Comparison of ENCODE assay signal across 13 cellular contexts in genomic region chr21:42406201-42406601, GRCh38. TPM values are rescaled to one million over a fixed set of nuclear protein-coding genes. Genes with fewer than 3 reads are reported as not detected.
DNase-seq lines count a peak whose midpoint lies in the region; ATAC-seq and TF ChIP-seq lines count a peak whose summit lies in the region.
"Had no signal": no experiment of that assay in that cellular context is flagged by ENCODE, and none has a peak within 500 bp of the region (broad histone marks: within the 10 kb centered on the region; RNA-seq: fewer than 3 reads in every experiment).

No MANE protein-coding gene starts in this region.

- H3K9me3 Mint-ChIP-seq in stimulated activated naive CD8-positive, alpha-beta T cell treated with anti-CD3 and anti-CD28 coated beads, Interleukin-15, amount 100 ng/mL, for 72 hours, result peaks cover 9 to 11% of the 10 kb centered on the region in 2 donors
- H3K9me3 Mint-ChIP-seq in GM23338 (peaks cover 5% of the 10 kb centered on the region; the same call in 1 of the 3 replicates), progenitor cell of endocrine pancreas (ENCODE audit: low read depth) (no peaks in the 10 kb centered on the region)

- peak overlapping the region; percentile 79 to 93 for H3K27ac Mint-ChIP-seq in stimulated activated naive CD8-positive, alpha-beta T cell treated with anti-CD3 and anti-CD28 coated beads, Interleukin-15, amount 100 ng/mL, for 72 hours
- H3K27ac Mint-ChIP-seq in GM23338 (no peak overlapping the region), progenitor cell of endocrine pancreas (no peak overlapping the region)

- no peaks in the 10 kb centered on the region for H3F3A ChIP-seq in GM23338 (replicated peaks; ENCODE audit: low read depth)

- TF ChIP-seq CTCF in GM23338 (conservative IDR thresholded peaks at IDR 0.05; ENCODE audit: low read depth in 2 of 2) (no peak), progenitor cell of endocrine pancreas (IDR thresholded peaks at IDR 0.05; ENCODE audit: unreplicated experiment) (no peak)

- peak overlapping the region; percentile 86 for H3K27ac ChIP-seq in effector memory CD4-positive, alpha-beta T cell (ENCODE audit: insufficient read depth, low read length, poor library complexity, severe bottlenecking)
- H3K27ac ChIP-seq in GM23338 (ENCODE audit: low read depth), result no peak overlapping the region

- peak; percentile 79 for ATAC-seq in stimulated activated naive CD8-positive, alpha-beta T cell treated with anti-CD3 and anti-CD28 coated beads, Interleukin-15, amount 100 ng/mL, for 72 hours
- ATAC-seq in GM23338, result no peak
- ATAC-seq: heart right ventricle had no signal

- peak; percentile 10 to 20 for DNase-seq in NOMO-1 (lab: John Stamatoyannopoulos, UW; ENCODE audit: unreplicated experiment in 2 of 2)
- DNase-seq in NOMO-1 treated with dmso at 0.1 percent for 144 hours (lab: John Stamatoyannopoulos, UW; ENCODE audit: unreplicated experiment), result no peak
- peak; percentile 86 for DNase-seq in activated CD8-positive, alpha-beta memory T cell treated with anti-CD3 and anti-CD28 coated beads for 24 hours
- no peak for DNase-seq in effector memory CD4-positive, alpha-beta T cell
- DNase-seq in stimulated activated naive CD8-positive, alpha-beta T cell treated with anti-CD3 and anti-CD28 coated beads, Interleukin-15, amount 100 ng/mL, for 72 hours, result peak in 1 of 2 donors; percentile 60
- no peak for DNase-seq in GM23338 (ENCODE audit: low spot score)
- DNase-seq in HT-29 (ENCODE audit: low spot score), result no peak
- no peak for DNase-seq in progenitor cell of endocrine pancreas (ENCODE audit: low spot score, unreplicated experiment)
- DNase-seq: DMS153, heart right ventricle, NCI-H1105 had no signal

- H3K4me1 Mint-ChIP-seq in stimulated activated naive CD8-positive, alpha-beta T cell treated with anti-CD3 and anti-CD28 coated beads, Interleukin-15, amount 100 ng/mL, for 72 hours, result peaks cover 60% of the 10 kb centered on the region
- peaks cover 7% of the 10 kb centered on the region; the same call in 2 of the 3 replicates for H3K4me1 Mint-ChIP-seq in GM23338
- H3K4me1 Mint-ChIP-seq in progenitor cell of endocrine pancreas (ENCODE audit: low read depth), result peaks cover 12% of the 10 kb centered on the region

- no peaks in the 10 kb centered on the region for H3K79me2 ChIP-seq in GM23338 (replicated peaks; ENCODE audit: insufficient read depth)

- H4K20me1 ChIP-seq in GM23338 (replicated peaks; ENCODE audit: insufficient read depth), result no peaks in the 10 kb centered on the region

- peaks cover 47% of the 10 kb centered on the region for H3K4me1 ChIP-seq in effector memory CD4-positive, alpha-beta T cell (ENCODE audit: control insufficient read depth, insufficient read depth, low read length, poor library complexity, severe bottlenecking)
- no peaks in the 10 kb centered on the region for H3K4me1 ChIP-seq in GM23338 (ENCODE audit: insufficient read depth)
- H3K4me1 ChIP-seq: heart right ventricle had no signal

- no peaks in the 10 kb centered on the region; the same call in 1 of the 3 replicates for H3K36me3 Mint-ChIP-seq in GM23338 (ENCODE audit: low read depth)
- H3K36me3 Mint-ChIP-seq in progenitor cell of endocrine pancreas (ENCODE audit: insufficient read depth), result no peaks in the 10 kb centered on the region

- no peaks in the 10 kb centered on the region for H3K9me2 ChIP-seq in GM23338 (ENCODE audit: insufficient read depth)

- H3K27me3 Mint-ChIP-seq in stimulated activated naive CD8-positive, alpha-beta T cell treated with anti-CD3 and anti-CD28 coated beads, Interleukin-15, amount 100 ng/mL, for 72 hours, result no peaks in the 10 kb centered on the region
- peaks cover 1% of the 10 kb centered on the region for H3K27me3 Mint-ChIP-seq in GM23338 (ENCODE audit: insufficient read depth, low read depth, poor library complexity)
- H3K27me3 Mint-ChIP-seq in progenitor cell of endocrine pancreas, result peaks cover 5% of the 10 kb centered on the region

- H2AFZ ChIP-seq in GM23338, result no peak overlapping the region

- H3K9me3 ChIP-seq in effector memory CD4-positive, alpha-beta T cell (ENCODE audit: control insufficient read depth, low read length), result no peaks in the 10 kb centered on the region

- H3K4me2 ChIP-seq in GM23338, result no peak overlapping the region

- peak overlapping the region; percentile 55 for H3K4me3 ChIP-seq in effector memory CD4-positive, alpha-beta T cell (ENCODE audit: insufficient read depth, low read depth, low read length, poor library complexity, severe bottlenecking)
- H3K4me3 ChIP-seq in GM23338, result no peak overlapping the region
- H3K4me3 ChIP-seq: lung had no signal

- no peaks in the 10 kb centered on the region for H3K27me3 ChIP-seq in effector memory CD4-positive, alpha-beta T cell (replicated peaks; ENCODE audit: control insufficient read depth, insufficient read depth, low read length, poor library complexity, severe bottlenecking)
- H3K27me3 ChIP-seq in GM23338 (ENCODE audit: insufficient read depth), result no peaks in the 10 kb centered on the region

- peak overlapping the region; percentile 94 to 96 for H3K4me3 Mint-ChIP-seq in stimulated activated naive CD8-positive, alpha-beta T cell treated with anti-CD3 and anti-CD28 coated beads, Interleukin-15, amount 100 ng/mL, for 72 hours
- no peak overlapping the region for H3K4me3 Mint-ChIP-seq in GM23338
- no peak overlapping the region for H3K4me3 Mint-ChIP-seq in progenitor cell of endocrine pancreas (ENCODE audit: low read depth)

- peaks cover 37% of the 10 kb centered on the region for H3K36me3 ChIP-seq in effector memory CD4-positive, alpha-beta T cell (ENCODE audit: control insufficient read depth, insufficient read depth, low read length)
- no peaks in the 10 kb centered on the region for H3K36me3 ChIP-seq in GM23338 (ENCODE audit: insufficient read depth)
- H3K36me3 ChIP-seq: heart right ventricle had no signal

TF ChIP-seq in GM23338, 12 proteins besides CTCF, POLR2A, EP300 and RAD21 (continues in another document):
- TF ChIP-seq NANOG (IDR thresholded peaks at IDR 0.05; ENCODE audit: borderline replicate concordance) (no peak), EZH2phosphoT487 (IDR thresholded peaks at IDR 0.05; ENCODE audit: unreplicated experiment) (no peak), ZNF114 (CRISPR knock-in tag; IDR thresholded peaks at IDR 0.05) (no peak), ZNF331 (CRISPR knock-in tag; IDR thresholded peaks at IDR 0.05; ENCODE audit: low read depth) (no peak), CREB1 (CRISPR knock-in tag; IDR thresholded peaks at IDR 0.05; ENCODE audit: low read depth) (no peak), POLR2AphosphoS5 (IDR thresholded peaks at IDR 0.05; ENCODE audit: low read depth) (no peak), STAT1 (IDR thresholded peaks at IDR 0.05; ENCODE audit: unreplicated experiment) (no peak), EZH2 (IDR thresholded peaks at IDR 0.05; ENCODE audit: low read depth, unreplicated experiment) (no peak), REST (IDR thresholded peaks at IDR 0.05; ENCODE audit: unreplicated experiment) (no peak), JUNB (IDR thresholded peaks at IDR 0.05; ENCODE audit: unreplicated experiment) (no peak)

RNA-seq across cellular contexts. Expression of gene UBASH3A, which starts 2.5 kb away (rescaled TPM):
- not detected in 2 replicates for total RNA-seq in GM23338 (2014; rRNA removed; shearing (Covaris generic))
- polyA plus RNA-seq in GM23338 (2016; fragmentation: Nextera tagmentation; extraction: Ambion mirVana), result not detected in 2 replicates
- total RNA-seq in HT-29 (2014; rRNA removed; shearing (Covaris generic)), result not detected in 2 replicates
- total RNA-seq in progenitor cell of endocrine pancreas, result not detected in 2 replicates

RNA-seq across cellular contexts. Expression of gene TMPRSS3, which starts 10.3 kb away (rescaled TPM):
- 0.17 TPM in 1 of 2 replicates, not detected in the other for total RNA-seq in GM23338 (2014; rRNA removed; shearing (Covaris generic))
- polyA plus RNA-seq in GM23338 (2016; fragmentation: Nextera tagmentation; extraction: Ambion mirVana), result not detected in 2 replicates
- total RNA-seq in HT-29 (2014; rRNA removed; shearing (Covaris generic)), result 0.05 and 0.37 TPM in 2 replicates
- total RNA-seq in progenitor cell of endocrine pancreas, result 10.1 and 14.4 TPM in 2 replicates
- total RNA-seq: posterior vena cava had no signal

RNA-seq across cellular contexts. Expression of gene TFF1, which starts 39.9 kb away (rescaled TPM):
- total RNA-seq in GM23338 (2014; rRNA removed; shearing (Covaris generic)), result not detected in 2 replicates
- polyA plus RNA-seq in GM23338 (2016; fragmentation: Nextera tagmentation; extraction: Ambion mirVana), result not detected in 2 replicates
- 3.4 and 4.6 TPM in 2 replicates for total RNA-seq in HT-29 (2014; rRNA removed; shearing (Covaris generic))
- 0.77 TPM in 1 of 2 replicates, not detected in the other for total RNA-seq in progenitor cell of endocrine pancreas
- total RNA-seq: heart right ventricle, posterior vena cava had no signal
- polyA plus RNA-seq: heart right ventricle had no signal

RNA-seq across cellular contexts. Expression of gene TFF2, which starts 55.4 kb away (rescaled TPM):
- not detected in 2 replicates for total RNA-seq in GM23338 (2014; rRNA removed; shearing (Covaris generic))
- polyA plus RNA-seq in GM23338 (2016; fragmentation: Nextera tagmentation; extraction: Ambion mirVana), result not detected in 2 replicates
- 1.5 and 3.2 TPM in 2 replicates for total RNA-seq in HT-29 (2014; rRNA removed; shearing (Covaris generic))
- not detected in 2 replicates for total RNA-seq in progenitor cell of endocrine pancreas
- total RNA-seq: heart right ventricle, lung, posterior vena cava had no signal
- polyA plus RNA-seq: heart right ventricle, lung had no signal

Comparison
In these comparisons a context has a peak if more than half of its experiments do, and no peak if none do; other contexts are left out.
1. DNase-seq: peak in NOMO-1 (2 of 2) and activated CD8-positive, alpha-beta memory T cell treated with anti-CD3 and anti-CD28 coated beads for 24 hours (single experiment); none in NOMO-1 treated with dmso at 0.1 percent for 144 hours (single experiment), effector memory CD4-positive, alpha-beta T cell (0 of 3), GM23338 (single experiment), HT-29 (single experiment) and progenitor cell of endocrine pancreas (single experiment).
2. H3K27ac Mint-ChIP-seq: peak in stimulated activated naive CD8-positive, alpha-beta T cell treated with anti-CD3 and anti-CD28 coated beads, Interleukin-15, amount 100 ng/mL, for 72 hours (2 of 2); none in GM23338 (single experiment) and progenitor cell of endocrine pancreas (single experiment).
3. H3K4me3 Mint-ChIP-seq: peak in stimulated activated naive CD8-positive, alpha-beta T cell treated with anti-CD3 and anti-CD28 coated beads, Interleukin-15, amount 100 ng/mL, for 72 hours (2 of 2); none in GM23338 (single experiment) and progenitor cell of endocrine pancreas (single experiment).